Comparison of ENCODE assay signal across 8 cellular contexts in the genomic region with DNA sequence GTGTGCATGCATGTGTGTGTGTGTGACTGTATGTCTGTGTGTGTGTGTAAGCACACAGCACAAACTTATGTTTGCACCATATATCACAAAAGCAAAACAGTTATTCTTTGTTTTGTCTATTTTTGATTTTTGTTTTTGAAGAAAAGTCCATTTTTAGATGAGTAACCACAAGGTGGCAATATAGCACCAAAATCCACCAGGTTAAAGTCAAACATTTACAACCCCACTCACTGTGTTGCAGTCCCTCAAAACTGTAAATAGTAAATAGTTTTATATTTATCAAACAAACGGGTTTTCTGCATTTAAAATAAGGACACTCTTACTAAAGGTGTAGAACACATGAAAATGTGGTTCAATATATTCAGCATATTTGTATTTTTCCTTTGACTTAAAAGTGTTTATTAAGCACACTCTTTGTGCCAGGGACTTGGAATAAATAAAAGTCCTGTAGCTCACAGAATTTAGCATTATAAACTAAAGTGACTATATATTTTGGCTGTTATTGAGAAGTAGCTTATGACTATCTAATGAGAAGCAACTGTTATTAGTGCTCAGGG.
DNase-seq lines count a peak whose midpoint lies in the region; ATAC-seq and TF ChIP-seq lines count a peak whose summit lies in the region.

No MANE protein-coding gene starts in this region.

- no peaks in the 10 kb centered on the region for H3K36me3 ChIP-seq in thoracic aorta

- ATAC-seq in GM19351 (IDR thresholded peaks at IDR 0.05; ENCODE audit: unreplicated experiment) = peak; percentile 62
- ATAC-seq in thoracic aorta (ENCODE audit: insufficient number of reproducible peaks, low FRiP score, low read depth) = no peak
- no peak for ATAC-seq in activated CD4-positive, CD25-positive, alpha-beta regulatory T cell treated with anti-CD3 and anti-CD28 coated beads, Interleukin-2, amount 50 U/mL, for 24 hours
- ATAC-seq in esophagus mucosa = no peak

- no peak for DNase-seq in AG09319 (ENCODE audit: extremely low read depth, low read depth)
- DNase-seq in RKO (ENCODE audit: low spot score) = peak; percentile 40
- DNase-seq in fibroblast of villous mesenchyme (ENCODE audit: low read depth) = peak; percentile 60
- no peak for DNase-seq in thoracic aorta (ENCODE audit: low spot score)
- no peak for DNase-seq in stimulated activated naive CD4-positive, alpha-beta T cell treated with Interleukin-2 at 50 U/mL for 16 hours (lab: John Stamatoyannopoulos, UW)

- TF ChIP-seq CTCF in AG09319 (IDR thresholded peaks at IDR 0.05; ENCODE audit: low read depth, low read length) (peak; percentile 46), fibroblast of villous mesenchyme (IDR thresholded peaks at IDR 0.05; ENCODE audit: insufficient read depth, low read depth, low read length) (peak; percentile 57), thoracic aorta (IDR thresholded peaks at IDR 0.05) (peak; percentile 37)

- H3K27me3 ChIP-seq in thoracic aorta (replicated peaks; ENCODE audit: insufficient read depth) = no peaks in the 10 kb centered on the region

- no peaks in the 10 kb centered on the region for H3K9me3 ChIP-seq in thoracic aorta

- no peak overlapping the region for H3K4me3 ChIP-seq in fibroblast of villous mesenchyme (ENCODE audit: low read depth, low read length)
- H3K4me3 ChIP-seq in thoracic aorta = no peak overlapping the region

- no peaks in the 10 kb centered on the region for H3K4me1 ChIP-seq in thoracic aorta (ENCODE audit: control insufficient read depth in 1 of 2, low read depth in 2 of 2)

- no peak overlapping the region for H3K27ac ChIP-seq in thoracic aorta

Comparison
In these comparisons a context has a peak if more than half of its experiments do, and no peak if none do; other contexts are left out.
1. DNase-seq: peak in RKO (single experiment) and fibroblast of villous mesenchyme (single experiment); none in AG09319 (single experiment), thoracic aorta (single experiment) and stimulated activated naive CD4-positive, alpha-beta T cell treated with Interleukin-2 at 50 U/mL for 16 hours (single experiment).
2. Peak in every context shown above with its lines, with median percentiles within 50 percentile points of each other: CTCF ChIP-seq.